7 cellular contexts compared by ENCODE assay signal in the genomic region with DNA sequence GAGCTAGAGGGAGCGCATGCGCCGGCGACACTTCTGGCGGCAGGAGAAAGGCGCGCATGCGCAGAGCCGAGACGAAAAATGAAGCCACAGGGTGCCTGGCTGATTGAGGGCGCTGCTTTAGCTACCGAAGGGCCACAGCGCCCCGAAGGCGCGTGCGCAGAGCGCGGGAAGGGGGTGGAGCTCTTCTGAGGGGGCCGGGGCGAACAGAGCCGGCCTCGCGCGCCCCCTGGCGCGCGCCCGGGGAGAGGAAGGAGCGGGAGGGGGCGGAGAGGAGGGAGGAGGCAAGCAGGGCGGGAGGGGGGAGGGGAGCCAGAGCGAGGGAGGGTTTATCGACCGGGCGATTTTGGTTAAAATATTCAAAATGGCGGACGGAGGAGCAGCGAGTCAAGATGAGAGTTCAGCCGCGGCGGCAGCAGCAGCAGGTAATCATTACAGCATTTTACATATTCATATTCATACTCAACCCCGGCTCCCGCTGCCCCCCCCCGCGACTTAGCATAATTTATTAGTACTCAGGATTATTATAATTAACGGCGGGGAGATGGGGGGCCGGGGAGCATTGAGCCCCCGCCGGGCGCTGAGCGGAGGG. TPM values are rescaled to one million over a fixed set of nuclear protein-coding genes. Genes with fewer than 3 reads are reported as not detected.
DNase-seq lines count a peak whose midpoint lies in the region; ATAC-seq, FAIRE-seq and TF ChIP-seq lines count a peak whose summit lies in the region.

A gene (plus strand): TSS at position 350 of the 589 bp plus-strand sequence. CDS start 12 bp downstream, at position 362.

- in situ Hi-C loops in astrocyte of the cerebellum (cut with HindIII; ENCODE audit: low sequenced_read_pairs) = no loop called here

- peak within 1 kb of the TSS; percentile 82 for H3K4me2 ChIP-seq in hepatocyte

- H3K27ac ChIP-seq in hepatocyte = peak within 1 kb of the TSS; percentile 95

- peak; percentile 57 for ATAC-seq in HG02981 (IDR thresholded peaks at IDR 0.05; ENCODE audit: unreplicated experiment)

- no peaks in the 10 kb centered on the region for H3K36me3 ChIP-seq in hepatocyte (replicated peaks; ENCODE audit: insufficient read depth, low read depth)

- DNase-seq in GM18507 (ENCODE audit: extremely low spot score, insufficient read length, low read depth) (peak; percentile 78), NCI-H2029 (lab: John Stamatoyannopoulos, UW) (peak; percentile 97), T-helper 9 cell (peak; percentile 98), astrocyte of the cerebellum (ENCODE audit: low read depth) (peak; percentile 94), hepatocyte (ENCODE audit: low spot score) (peak; percentile 99), renal cortical epithelial cell (ENCODE audit: low read depth) (peak; percentile 94)

- H4K20me1 ChIP-seq in hepatocyte (ENCODE audit: insufficient read depth, poor library complexity, severe bottlenecking) = peaks cover 2% of the 10 kb centered on the region

- TF ChIP-seq CTCF in astrocyte of the cerebellum (IDR thresholded peaks at IDR 0.05; ENCODE audit: low read depth, low read length, missing control alignments) = peak; percentile 71
- TF ChIP-seq CTCF in hepatocyte (IDR thresholded peaks at IDR 0.05; ENCODE audit: poor library complexity) = peak; percentile 88

- H3K4me3 ChIP-seq in astrocyte of the cerebellum (ENCODE audit: low read depth, low read length) = peak within 1 kb of the TSS; percentile 96
- peak within 1 kb of the TSS; percentile 58 for H3K4me3 ChIP-seq in hepatocyte

- peaks cover 17% of the 10 kb centered on the region for H3K4me1 ChIP-seq in hepatocyte (ENCODE audit: insufficient read depth)

- no peaks in the 10 kb centered on the region for H3K27me3 ChIP-seq in hepatocyte

- FAIRE-seq in GM18507 (lab: Jason Lieb, UNC) = peak; percentile 99

- no peaks in the 10 kb centered on the region for H3K9me3 ChIP-seq in hepatocyte (ENCODE audit: low read depth)

- H2AFZ ChIP-seq in hepatocyte = peak within 1 kb of the TSS; percentile 90

- peaks cover 32% of the 10 kb centered on the region for H3K79me2 ChIP-seq in hepatocyte

- under 1% methylated on average over 32 of the region's 53 CpGs for WGBS in hepatocyte (ENCODE audit: low lambda C conversion rate, missing lambda C conversion rate)

- no peaks in the 10 kb centered on the region for H3K9me2 ChIP-seq in hepatocyte (replicated peaks; ENCODE audit: insufficient read depth)

RNA-seq across cellular contexts. Expression of the gene that starts here (rescaled TPM):
- total RNA-seq in hepatocyte (11.9 and 14.5 TPM in 2 replicates), renal cortical epithelial cell (8.9 and 14.6 TPM in 2 replicates)
- 11.9 and 12.1 TPM in 2 replicates for polyA plus RNA-seq in hepatocyte

Comparison
In these comparisons a context has a peak if more than half of its experiments do, and no peak if none do; other contexts are left out.
1. Peak in every context shown above with its lines: DNase-seq, ATAC-seq, H3K4me3 ChIP-seq and H3K27ac ChIP-seq.